Comparison of ENCODE assay signal across 8 cellular contexts in the genomic region with DNA sequence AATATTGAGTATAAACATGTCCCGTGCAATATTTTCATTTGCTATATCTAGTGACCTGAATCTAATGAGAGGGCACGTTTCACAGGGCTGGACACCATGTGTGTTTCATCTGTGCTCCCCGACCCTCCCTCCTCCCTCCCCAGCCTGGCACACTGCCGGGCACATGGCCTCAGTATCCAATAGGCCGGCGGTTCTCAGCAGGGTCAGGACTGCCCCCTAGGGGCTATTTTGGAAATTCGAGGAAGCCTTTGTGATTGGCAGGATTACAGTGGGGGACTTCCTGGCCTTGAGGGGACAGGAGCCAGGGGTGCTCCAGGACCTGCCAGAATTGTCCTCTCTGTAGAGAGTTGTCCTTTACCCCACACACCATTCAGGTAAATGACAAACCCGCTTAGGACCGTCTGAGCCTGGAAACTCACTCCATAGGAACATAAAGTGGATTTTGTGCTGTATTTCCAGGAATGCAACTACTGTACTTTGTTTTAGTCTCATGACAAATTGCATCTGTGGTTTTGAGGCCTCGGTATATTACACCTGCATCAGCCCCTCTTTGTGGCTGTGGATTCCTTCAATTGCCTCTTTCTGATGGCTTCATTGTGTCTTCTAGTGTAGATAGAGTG.
A peak's percentile ranks its signal among the peaks of the same experiment; 100 is the strongest.
DNase-seq lines count a peak whose midpoint lies in the region; ATAC-seq and TF ChIP-seq lines count a peak whose summit lies in the region.

No MANE protein-coding gene starts in this region.

- 62 to 94% methylated on average over 3 to 10 of the region's 10 CpGs for WGBS in endodermal cell (ENCODE audit: insufficient coverage in 1 of 2, insufficient read length in 1 of 2), 2 experiments

- no peaks in the 10 kb centered on the region for H3K36me3 ChIP-seq in OCI-LY3 (replicated peaks; ENCODE audit: low read depth, low read length)
- H3K36me3 ChIP-seq in endodermal cell (ENCODE audit: control insufficient read depth, insufficient read depth, low read length): no peaks in the 10 kb centered on the region

- TF ChIP-seq CTCF in OCI-LY3 (IDR thresholded peaks at IDR 0.05; ENCODE audit: low read depth, low read length): peak; percentile 80
- peak; percentile 74 for TF ChIP-seq CTCF in endodermal cell (conservative IDR thresholded peaks at IDR 0.05)
- TF ChIP-seq CTCF in nephron (IDR thresholded peaks at IDR 0.05; ENCODE audit: unreplicated experiment in 3 of 3): peak; percentile 28 to 39 (median 36)

- H3K27me3 ChIP-seq in OCI-LY3 (ENCODE audit: low read depth, low read length) (no peaks in the 10 kb centered on the region), endodermal cell (ENCODE audit: control insufficient read depth, insufficient read depth, low read length, poor library complexity, severe bottlenecking) (no peaks in the 10 kb centered on the region)

- H3K4me3 ChIP-seq in OCI-LY3 (ENCODE audit: low read length) (peak overlapping the region; percentile 20; the same call in 1 of the 2 replicates), endodermal cell (ENCODE audit: low read length) (no peak overlapping the region)

- ATAC-seq in GM19351 (IDR thresholded peaks at IDR 0.05; ENCODE audit: unreplicated experiment) (peak; percentile 55), GM18873 (IDR thresholded peaks at IDR 0.05; ENCODE audit: low FRiP score, unreplicated experiment) (no peak)

- DNase-seq in AML-193 (lab: John Stamatoyannopoulos, UW): peak; percentile 2 to 4
- DNase-seq in endodermal cell: peak; percentile 73
- no peak for DNase-seq in NCI-H226
- no peak for DNase-seq in islet precursor cell

- peak overlapping the region; percentile 86 for H2AFZ ChIP-seq in OCI-LY3 (ENCODE audit: low read depth, low read length)

- no peak overlapping the region for H3K27ac Mint-ChIP-seq in endodermal cell
- H3K27ac Mint-ChIP-seq in nephron: no peak overlapping the region

- no peaks in the 10 kb centered on the region for H4K20me1 ChIP-seq in OCI-LY3 (ENCODE audit: insufficient read depth, low read length)

- H3K4me1 Mint-ChIP-seq in endodermal cell (no peaks in the 10 kb centered on the region), nephron (peaks cover 4% of the 10 kb centered on the region)

- H3K79me2 ChIP-seq in OCI-LY3 (ENCODE audit: low read length): no peaks in the 10 kb centered on the region

- H3K27ac ChIP-seq in OCI-LY3 (ENCODE audit: low read length) (no peak overlapping the region), endodermal cell (ENCODE audit: low read depth, low read length) (no peak overlapping the region)

- H3K27me3 Mint-ChIP-seq in endodermal cell (ENCODE audit: insufficient read depth) (peaks cover 11% of the 10 kb centered on the region), nephron (ENCODE audit: low read depth) (peaks cover 25% of the 10 kb centered on the region)

- H3K9me3 ChIP-seq in OCI-LY3 (ENCODE audit: insufficient read depth, low read length): no peaks in the 10 kb centered on the region
- no peaks in the 10 kb centered on the region for H3K9me3 ChIP-seq in endodermal cell (ENCODE audit: control insufficient read depth, low read length)

- peak overlapping the region; percentile 66 for H3K4me2 ChIP-seq in OCI-LY3 (ENCODE audit: low read length)

- H3K36me3 Mint-ChIP-seq in endodermal cell (ENCODE audit: low read depth) (no peaks in the 10 kb centered on the region), nephron (ENCODE audit: low read depth) (no peaks in the 10 kb centered on the region)

- H3K9ac ChIP-seq in OCI-LY3 (ENCODE audit: low read length) (peak overlapping the region; percentile 47), endodermal cell (ENCODE audit: extremely low read depth, low read length, poor library complexity, severe bottlenecking) (no peak overlapping the region)

- H3K4me1 ChIP-seq in OCI-LY3 (ENCODE audit: low read length) (peaks cover 24% of the 10 kb centered on the region), endodermal cell (ENCODE audit: control insufficient read depth, insufficient read depth, low read length) (no peaks in the 10 kb centered on the region)

- H3K9me3 Mint-ChIP-seq in endodermal cell: no peaks in the 10 kb centered on the region
- H3K9me3 Mint-ChIP-seq in nephron: no peaks in the 10 kb centered on the region

- H3K4me3 Mint-ChIP-seq in endodermal cell (no peak overlapping the region), nephron (no peak overlapping the region)

Comparison
In these comparisons a context has a peak if more than half of its experiments do, and no peak if none do; other contexts are left out.
1. DNase-seq: peak in AML-193 (2 of 2) and endodermal cell (single experiment); none in NCI-H226 (single experiment) and islet precursor cell (single experiment).
2. Peak in every context shown above with its lines, with median percentiles within 50 percentile points of each other: CTCF ChIP-seq.